In the genomic region with DNA sequence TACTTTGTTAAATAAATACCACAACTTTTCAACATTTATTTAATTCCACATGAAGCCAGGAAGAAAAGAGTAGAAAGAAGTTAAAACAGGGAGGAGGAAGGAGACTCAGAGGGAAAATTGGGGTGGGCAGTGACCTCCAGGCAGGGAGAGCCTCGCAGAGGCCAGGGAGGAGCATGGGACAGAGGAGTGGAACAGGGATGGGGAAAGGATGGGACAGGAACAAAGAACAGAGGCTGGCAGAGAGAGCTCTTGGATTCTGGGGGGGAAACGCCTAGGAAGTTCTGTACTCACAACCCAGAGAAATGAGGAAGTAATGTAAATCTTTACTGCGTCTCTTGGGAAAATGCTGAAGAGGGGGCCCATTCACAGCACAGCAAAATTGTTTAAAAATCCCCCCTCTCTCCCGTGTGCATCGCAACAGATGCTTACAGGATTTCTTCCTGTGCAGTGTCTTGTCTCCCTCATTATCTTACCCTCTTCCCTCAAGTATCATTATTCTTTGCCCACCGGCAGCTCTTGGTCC, we compare ENCODE assay signal across 12 cellular contexts.
DNase-seq lines count a peak whose midpoint lies in the region; ATAC-seq and TF ChIP-seq lines count a peak whose summit lies in the region.
"Had no signal": no experiment of that assay in that cellular context is flagged by ENCODE, and none has a peak within 500 bp of the region (broad histone marks: within the 10 kb centered on the region; RNA-seq: fewer than 3 reads in every experiment).

No MANE protein-coding gene starts in this region.

- CTCF ChIA-PET in activated B cell treated with CpG ODN at 0.5 μM for 24 hours (lab: Charles Lee): interaction anchor here (1.4 kb wide), 1 partner anchor 86 kb away, joined by 3 read pairs; no protein-coding TSS in a partner anchor

- no peaks in the 10 kb centered on the region for H3K9me3 Mint-ChIP-seq in activated B cell treated with CpG ODN at 0.5 μM for 24 hours
- H3K9me3 Mint-ChIP-seq in effector memory CD8-positive, alpha-beta T cell: no peaks in the 10 kb centered on the region
- H3K9me3 Mint-ChIP-seq: activated T-cell treated with anti-CD3 and anti-CD28 coated beads, Interleukin-2, amount 50 U/mL, for 72 hours had no signal

- no peak for TF ChIP-seq CTCF in cardiac muscle cell (IDR thresholded peaks at IDR 0.05; ENCODE audit: low read depth, low read length)
- TF ChIP-seq CTCF in right atrium auricular region (IDR thresholded peaks at IDR 0.05): no peak
- TF ChIP-seq CTCF in activated B cell treated with CpG ODN at 0.5 μM for 24 hours (IDR thresholded peaks at IDR 0.05): no peak
- no peak for TF ChIP-seq CTCF in upper lobe of right lung (IDR thresholded peaks at IDR 0.05)

- ATAC-seq in HG03108 (IDR thresholded peaks at IDR 0.05; ENCODE audit: unreplicated experiment) (peak; percentile 53), activated B cell treated with CpG ODN at 0.5 μM for 24 hours (ENCODE audit: low read depth) (peak; percentile 82), upper lobe of right lung (peak; percentile 6), HG02970 (IDR thresholded peaks at IDR 0.05; ENCODE audit: low FRiP score, unreplicated experiment) (no peak)
- ATAC-seq in effector memory CD8-positive, alpha-beta T cell (replicated peaks): no peak
- ATAC-seq: activated T-cell treated with anti-CD3 and anti-CD28 coated beads, Interleukin-2, amount 50 U/mL, for 72 hours; gastroesophageal sphincter had no signal

- H3K9me3 ChIP-seq in cardiac muscle cell (ENCODE audit: low read depth) (no peaks in the 10 kb centered on the region), right atrium auricular region (no peaks in the 10 kb centered on the region), upper lobe of right lung (no peaks in the 10 kb centered on the region)
- H3K9me3 ChIP-seq: gastroesophageal sphincter had no signal

- H3K4me1 Mint-ChIP-seq in activated B cell treated with CpG ODN at 0.5 μM for 24 hours: peaks cover 24% of the 10 kb centered on the region
- H3K4me1 Mint-ChIP-seq in effector memory CD8-positive, alpha-beta T cell (ENCODE audit: low read depth in 2 of 2): no peaks in the 10 kb centered on the region

- no peaks in the 10 kb centered on the region for H3K27me3 ChIP-seq in cardiac muscle cell
- H3K27me3 ChIP-seq in right atrium auricular region: no peaks in the 10 kb centered on the region
- no peaks in the 10 kb centered on the region for H3K27me3 ChIP-seq in upper lobe of right lung
- H3K27me3 ChIP-seq: gastroesophageal sphincter had no signal

- peak overlapping the region; percentile 40 for H3K4me3 Mint-ChIP-seq in activated B cell treated with CpG ODN at 0.5 μM for 24 hours
- no peak overlapping the region for H3K4me3 Mint-ChIP-seq in effector memory CD8-positive, alpha-beta T cell
- H3K4me3 Mint-ChIP-seq: activated T-cell treated with anti-CD3 and anti-CD28 coated beads, Interleukin-2, amount 50 U/mL, for 72 hours had no signal

- H3K4me3 ChIP-seq in cardiac muscle cell: no peak overlapping the region
- H3K4me3 ChIP-seq in right atrium auricular region: no peak overlapping the region
- no peak overlapping the region for H3K4me3 ChIP-seq in upper lobe of right lung
- H3K4me3 ChIP-seq: gastroesophageal sphincter had no signal

- DNase-seq in cardiac muscle cell (ENCODE audit: low read depth in 1 of 2, low spot score in 1 of 2) (no peak), right atrium auricular region (ENCODE audit: low spot score) (no peak), activated B cell treated with CpG ODN at 0.5 μM for 24 hours (no peak), upper lobe of right lung (no peak), NCI-H226 (no peak)
- DNase-seq in effector memory CD8-positive, alpha-beta T cell: no peak
- DNase-seq: activated T-cell treated with anti-CD3 and anti-CD28 coated beads, Interleukin-2, amount 50 U/mL, for 72 hours; HCEC 1CT; T1000 had no signal

- intact Hi-C loops in activated B cell treated with CpG ODN at 0.5 μM for 24 hours (cut with micrococcal nuclease): no loop called here
- intact Hi-C loops in upper lobe of right lung (cut with DNase I): no loop called here

- peaks cover 2% of the 10 kb centered on the region for H3K36me3 Mint-ChIP-seq in activated B cell treated with CpG ODN at 0.5 μM for 24 hours (ENCODE audit: low read depth)
- H3K36me3 Mint-ChIP-seq in effector memory CD8-positive, alpha-beta T cell (ENCODE audit: insufficient read depth): no peaks in the 10 kb centered on the region

- H3K27ac ChIP-seq in cardiac muscle cell (peak overlapping the region; percentile 89), right atrium auricular region (no peak overlapping the region), upper lobe of right lung (peak overlapping the region; percentile 2)

- H3K36me3 ChIP-seq in cardiac muscle cell (no peaks in the 10 kb centered on the region), right atrium auricular region (no peaks in the 10 kb centered on the region), upper lobe of right lung (no peaks in the 10 kb centered on the region)
- H3K36me3 ChIP-seq: gastroesophageal sphincter had no signal

- H3K27me3 Mint-ChIP-seq in activated B cell treated with CpG ODN at 0.5 μM for 24 hours: no peaks in the 10 kb centered on the region
- H3K27me3 Mint-ChIP-seq in effector memory CD8-positive, alpha-beta T cell: no peaks in the 10 kb centered on the region

- peak overlapping the region; percentile 35 for H3K27ac Mint-ChIP-seq in activated B cell treated with CpG ODN at 0.5 μM for 24 hours
- no peak overlapping the region for H3K27ac Mint-ChIP-seq in effector memory CD8-positive, alpha-beta T cell
- H3K27ac Mint-ChIP-seq: activated T-cell treated with anti-CD3 and anti-CD28 coated beads, Interleukin-2, amount 50 U/mL, for 72 hours had no signal

- peaks cover 44% of the 10 kb centered on the region for H3K4me1 ChIP-seq in cardiac muscle cell (ENCODE audit: low read depth)
- peaks cover 0 to 34% of the 10 kb centered on the region in 2 donors for H3K4me1 ChIP-seq in right atrium auricular region
- H3K4me1 ChIP-seq in upper lobe of right lung: peaks cover 37% of the 10 kb centered on the region

- POLR2A ChIA-PET in activated B cell treated with CpG ODN at 0.5 μM for 24 hours (lab: Charles Lee): interaction anchor here (1.0 kb wide), 1 partner anchor 64 kb away, joined by 4 read pairs; no protein-coding TSS in a partner anchor

Comparison
In these comparisons a context has a peak if more than half of its experiments do, and no peak if none do; other contexts are left out.
1. H3K27ac ChIP-seq: peak in cardiac muscle cell (single experiment) and upper lobe of right lung (single experiment); none in right atrium auricular region (0 of 2).
2. ATAC-seq: peak in HG03108 (single experiment), activated B cell treated with CpG ODN at 0.5 μM for 24 hours (single experiment) and upper lobe of right lung (single experiment); none in effector memory CD8-positive, alpha-beta T cell (single experiment) and HG02970 (single experiment).